ENCODE assay signal across 8 cellular contexts in genomic region chr7:131556055-131556911, GRCh38. TPM values are rescaled to one million over a fixed set of nuclear protein-coding genes. Genes with fewer than 3 reads are reported as not detected.
DNase-seq lines count a peak whose midpoint lies in the region; ATAC-seq and TF ChIP-seq lines count a peak whose summit lies in the region.

Gene PODXL, minus strand, starts transcription at chr7:131556628. Its CDS starts 269 bp downstream, at chr7:131556359.

- peak within 1 kb of the TSS; percentile 74 for H3K4me3 ChIP-seq in ectodermal cell (ENCODE audit: insufficient read depth, low read depth, low read length)
- peak within 1 kb of the TSS; percentile 77 for H3K4me3 ChIP-seq in lower lobe of right lung

- in situ Hi-C loops in ACHN (cut with HindIII; ENCODE audit: low pct_ligation_motif_present, low pct_unique_long_range_greater_than_20kb, low sequenced_read_pairs): no loop called here

- no peak for TF ChIP-seq CTCF in lower lobe of right lung (IDR thresholded peaks at IDR 0.05)

- ATAC-seq in GM18858 (IDR thresholded peaks at IDR 0.05; ENCODE audit: unreplicated experiment): peak; percentile 68
- ATAC-seq in HG03066 (IDR thresholded peaks at IDR 0.05; ENCODE audit: low read depth, unreplicated experiment): peak; percentile 75
- ATAC-seq in lower lobe of right lung: peak; percentile 92 to 93

- H3K9me3 ChIP-seq in ectodermal cell (ENCODE audit: control insufficient read depth, low read length) (no peaks in the 10 kb centered on the region), lower lobe of right lung (no peaks in the 10 kb centered on the region)

- H3K27me3 ChIP-seq in ectodermal cell (ENCODE audit: control insufficient read depth, insufficient read depth, low read length, poor library complexity, severe bottlenecking) (peaks cover 15% of the 10 kb centered on the region), lower lobe of right lung (ENCODE audit: low read depth) (peaks cover 8% of the 10 kb centered on the region)

- intact Hi-C loops in lower lobe of right lung (cut with DNase I): no loop called here

- peak within 1 kb of the TSS; percentile 70 for H3K27ac ChIP-seq in ectodermal cell (ENCODE audit: insufficient read depth, low read depth, low read length, poor library complexity, severe bottlenecking)
- peak within 1 kb of the TSS; percentile 78 for H3K27ac ChIP-seq in lower lobe of right lung

- H3K36me3 ChIP-seq in ectodermal cell (ENCODE audit: control insufficient read depth, insufficient read depth, low read length): no peaks in the 10 kb centered on the region
- no peaks in the 10 kb centered on the region for H3K36me3 ChIP-seq in lower lobe of right lung

- WGBS in ectodermal cell, 2 experiments: 0% methylated on average over 102 to 104 of the region's 112 CpGs

- H3K4me1 ChIP-seq in ectodermal cell (ENCODE audit: control insufficient read depth, insufficient read depth, low read length) (peaks cover 15% of the 10 kb centered on the region), lower lobe of right lung (peaks cover 19% of the 10 kb centered on the region)

- DNase-seq in ACHN: peak; percentile 71
- DNase-seq in NCI-H345 treated with DMSO at 0.1 percent for 48 hours (lab: John Stamatoyannopoulos, UW; ENCODE audit: unreplicated experiment): peak; percentile 31
- DNase-seq in activated CD4-positive, alpha-beta T cell treated with anti-CD3 and anti-CD28 coated beads, Interleukin-2, amount 50 U/mL, for 24 hours (ENCODE audit: low read depth in 1 of 2, low spot score in 1 of 2): peak; percentile 13 to 16
- DNase-seq in lower lobe of right lung: peak; percentile 83
- DNase-seq in stimulated activated CD4-positive, alpha-beta T cell treated with anti-CD3 and anti-CD28 coated beads, TNF-alpha, amount 100 ng/mL, for 1 hour (ENCODE audit: low read depth in 3 of 3, low spot score in 1 of 3): peak in 2 of 3 donors; percentile 12 to 13

RNA-seq across cellular contexts. Expression of gene PODXL, which starts in this region (rescaled TPM):
- polyA plus RNA-seq in ectodermal cell (2013, experiment 1 of 4): 221 TPM
- polyA plus RNA-seq in ectodermal cell (2013, experiment 2 of 4): 171 TPM
- 162 TPM for polyA plus RNA-seq in ectodermal cell (2013, experiment 3 of 4)
- 157 TPM for polyA plus RNA-seq in ectodermal cell (2013, experiment 4 of 4)
- total RNA-seq in lower lobe of right lung: 116 TPM

Comparison
In these comparisons a context has a peak if more than half of its experiments do, and no peak if none do; other contexts are left out.
1. Peak in every context shown above with its lines: DNase-seq, ATAC-seq, H3K4me3 ChIP-seq and H3K27ac ChIP-seq.
2. DNase-seq: peak in every context shown above with its lines; median percentile 83 in lower lobe of right lung; 71 in ACHN; 31 in NCI-H345 treated with DMSO at 0.1 percent for 48 hours; 14 in activated CD4-positive, alpha-beta T cell treated with anti-CD3 and anti-CD28 coated beads, Interleukin-2, amount 50 U/mL, for 24 hours; 12 in stimulated activated CD4-positive, alpha-beta T cell treated with anti-CD3 and anti-CD28 coated beads, TNF-alpha, amount 100 ng/mL, for 1 hour.